Comparison of ENCODE assay signal across 8 cellular contexts in the genomic region with DNA sequence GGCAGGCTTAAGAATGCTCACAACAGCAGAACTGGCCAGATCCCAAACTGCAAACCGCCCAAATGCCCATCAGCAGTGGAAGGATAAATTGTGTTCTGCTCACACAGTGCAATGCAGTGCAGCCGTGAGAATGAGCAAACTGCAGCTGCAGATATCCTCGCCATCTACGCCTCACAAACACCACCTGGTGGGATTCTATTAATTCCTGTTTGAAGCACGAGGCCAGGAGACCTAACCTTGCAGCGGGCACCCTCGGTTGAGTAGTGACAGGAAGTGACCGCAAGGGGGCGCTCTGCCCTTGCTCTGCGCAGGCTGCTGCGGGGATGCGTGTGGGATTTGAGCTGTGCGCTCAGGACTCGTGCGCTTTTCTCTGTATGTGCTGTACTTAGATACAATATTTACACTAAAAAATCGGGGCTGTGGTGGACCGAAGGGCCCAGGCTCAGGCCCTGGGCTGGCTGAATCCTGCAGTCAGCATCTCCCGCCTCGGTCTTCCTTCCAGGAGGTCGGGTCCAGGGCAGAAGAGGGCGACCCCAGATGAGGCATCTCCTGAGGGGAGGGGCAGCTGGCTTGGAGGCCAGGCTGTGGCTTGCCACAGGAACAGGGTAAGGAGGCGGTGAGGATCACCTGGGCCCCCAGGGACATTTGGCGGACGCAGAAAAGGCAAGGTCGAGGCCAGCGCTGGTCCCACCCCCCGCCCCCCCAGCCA. TPM values are rescaled to one million over a fixed set of nuclear protein-coding genes. Genes with fewer than 3 reads are reported as not detected.
DNase-seq lines count a peak whose midpoint lies in the region; ATAC-seq and FAIRE-seq lines count a peak whose summit lies in the region.

No MANE protein-coding gene starts in this region.

- H2BK15ac ChIP-seq in neuronal stem cell (ENCODE audit: low read length) = peak overlapping the region; percentile 71

- no peak overlapping the region for H4K91ac ChIP-seq in neuronal stem cell (ENCODE audit: low read depth, low read length, poor library complexity)

- peak overlapping the region; percentile 61 for H3K9ac ChIP-seq in neuronal stem cell (ENCODE audit: low read depth, low read length, poor library complexity)

- peak overlapping the region; percentile 81 for H3K18ac ChIP-seq in neuronal stem cell (ENCODE audit: low read length)

- H2AK5ac ChIP-seq in neuronal stem cell (ENCODE audit: low read depth, low read length) = peak overlapping the region; percentile 20

- no peak overlapping the region for H2BK120ac ChIP-seq in neuronal stem cell (ENCODE audit: low read depth, low read length)

- peak overlapping the region in 1 of 2 donors; percentile 47 for H3K4me3 ChIP-seq in neuronal stem cell (ENCODE audit: low read length in 2 of 2)

- H3K27me3 Mint-ChIP-seq in activated T-helper 1 cell treated with anti-CD3 and anti-CD28 coated beads, Interleukin-12 subunit alpha, Interleukin-12 subunit beta, Interleukin-2, Interleukin-4 antibody, amounts not matched to agents 30 ng/mL and 10 ng/mL and 1 ng/mL, durations not matched to agents 14 hours and 24 hours and 36 hours (ENCODE audit: insufficient read depth) = peaks cover 22% of the 10 kb centered on the region

- no peak overlapping the region for H3K27ac Mint-ChIP-seq in activated T-helper 1 cell treated with anti-CD3 and anti-CD28 coated beads, Interleukin-12 subunit alpha, Interleukin-12 subunit beta, Interleukin-2, Interleukin-4 antibody, amounts not matched to agents 30 ng/mL and 10 ng/mL and 1 ng/mL, durations not matched to agents 14 hours and 24 hours and 36 hours

- H3K4ac ChIP-seq in neuronal stem cell (ENCODE audit: low read length) = no peak overlapping the region

- H2BK12ac ChIP-seq in neuronal stem cell (ENCODE audit: low read length) = peak overlapping the region; percentile 14

- H3K9me3 ChIP-seq in neuronal stem cell (replicated peaks in 1 of 2; ENCODE audit: control insufficient read depth in 2 of 2, insufficient read depth in 1 of 2, low read depth in 1 of 2, low read length in 2 of 2) = no peaks in the 10 kb centered on the region

- H3K4me1 Mint-ChIP-seq in activated T-helper 1 cell treated with anti-CD3 and anti-CD28 coated beads, Interleukin-12 subunit alpha, Interleukin-12 subunit beta, Interleukin-2, Interleukin-4 antibody, amounts not matched to agents 30 ng/mL and 10 ng/mL and 1 ng/mL, durations not matched to agents 14 hours and 24 hours and 36 hours (ENCODE audit: low read depth) = peaks cover 6% of the 10 kb centered on the region

- H3K14ac ChIP-seq in neuronal stem cell (ENCODE audit: low read length) = peak overlapping the region; percentile 25

- H3K4me2 ChIP-seq in neuronal stem cell (ENCODE audit: insufficient read depth, low read length, poor library complexity, severe bottlenecking) = peak overlapping the region; percentile 85

- peak; percentile 74 for ATAC-seq in GM21786 (IDR thresholded peaks at IDR 0.05; ENCODE audit: unreplicated experiment)

- intact Hi-C loops in activated T-helper 1 cell treated with anti-CD3 and anti-CD28 coated beads, Interleukin-12 subunit alpha, Interleukin-12 subunit beta, Interleukin-2, Interleukin-4 antibody, amounts not matched to agents 30 ng/mL and 10 ng/mL and 1 ng/mL, durations not matched to agents 14 hours and 24 hours and 36 hours (cut with micrococcal nuclease) = loop anchor here (1.0 to 10.0 kb wide), 8 partner anchors 20 to 850 kb away; a partner anchor contains a TSS

- peaks cover 0 to 54% (median 11%) of the 10 kb centered on the region in 3 experiments for H3K27me3 ChIP-seq in neuronal stem cell (ENCODE audit: control insufficient read depth in 3 of 3, insufficient read depth in 3 of 3, low read depth in 1 of 3, low read length in 3 of 3)

- no peak overlapping the region for H3K4me3 Mint-ChIP-seq in activated T-helper 1 cell treated with anti-CD3 and anti-CD28 coated beads, Interleukin-12 subunit alpha, Interleukin-12 subunit beta, Interleukin-2, Interleukin-4 antibody, amounts not matched to agents 30 ng/mL and 10 ng/mL and 1 ng/mL, durations not matched to agents 14 hours and 24 hours and 36 hours

- H2AFZ ChIP-seq in neuronal stem cell (ENCODE audit: low read length) = peak overlapping the region; percentile 80

- peaks cover 2 to 25% of the 10 kb centered on the region in 2 donors for H3K4me1 ChIP-seq in neuronal stem cell (ENCODE audit: control insufficient read depth in 2 of 2, insufficient read depth in 1 of 2, low read depth in 1 of 2, low read length in 2 of 2)

- no peak overlapping the region for H2BK5ac ChIP-seq in neuronal stem cell (ENCODE audit: low read length)

- no peaks in the 10 kb centered on the region for H3K36me3 ChIP-seq in neuronal stem cell (replicated peaks in 1 of 2; ENCODE audit: control insufficient read depth in 2 of 2, insufficient read depth in 2 of 2, low read length in 2 of 2)

- H4K8ac ChIP-seq in neuronal stem cell (ENCODE audit: low read depth, low read length) = no peak overlapping the region

- H3K79me1 ChIP-seq in neuronal stem cell (ENCODE audit: low read depth, low read length) = no peaks in the 10 kb centered on the region

- H3K9me3 Mint-ChIP-seq in activated T-helper 1 cell treated with anti-CD3 and anti-CD28 coated beads, Interleukin-12 subunit alpha, Interleukin-12 subunit beta, Interleukin-2, Interleukin-4 antibody, amounts not matched to agents 30 ng/mL and 10 ng/mL and 1 ng/mL, durations not matched to agents 14 hours and 24 hours and 36 hours = no peaks in the 10 kb centered on the region

- FAIRE-seq in RCC 7860 (lab: Jason Lieb, UNC) = no peak

- no CpG with 5 or more reads among the region's 27 CpGs for WGBS in neuronal stem cell (ENCODE audit: extremely low coverage in 2 of 2, insufficient read length in 2 of 2, insufficient replicate concordance in 1 of 2), 2 donors

- no peaks in the 10 kb centered on the region for H3K36me3 Mint-ChIP-seq in activated T-helper 1 cell treated with anti-CD3 and anti-CD28 coated beads, Interleukin-12 subunit alpha, Interleukin-12 subunit beta, Interleukin-2, Interleukin-4 antibody, amounts not matched to agents 30 ng/mL and 10 ng/mL and 1 ng/mL, durations not matched to agents 14 hours and 24 hours and 36 hours (ENCODE audit: low read depth)

- no peak overlapping the region for H3K27ac ChIP-seq in neuronal stem cell (replicated peaks; ENCODE audit: low read length)

- DNase-seq in DMS79 treated with DMSO at 0.1 percent for 48 hours (lab: John Stamatoyannopoulos, UW) = peak; percentile 86
- DNase-seq in Kasumi-1 (lab: John Stamatoyannopoulos, UW) = peak; percentile 81 to 84
- DNase-seq in RCC 7860 (ENCODE audit: low spot score) = peak; percentile 46
- DNase-seq in activated T-helper 1 cell treated with anti-CD3 and anti-CD28 coated beads, Interleukin-12 subunit alpha, Interleukin-12 subunit beta, Interleukin-2, Interleukin-4 antibody, amounts not matched to agents 30 ng/mL and 10 ng/mL and 1 ng/mL, durations not matched to agents 14 hours and 24 hours and 36 hours (ENCODE audit: low spot score) = peak; percentile 74
- DNase-seq in fibroblast of the conjunctiva (ENCODE audit: low read depth) = peak; percentile 52
- peak; percentile 81 for DNase-seq in neuronal stem cell (ENCODE audit: low spot score)
- DNase-seq in stromal cell of bone marrow (ENCODE audit: low read depth) = peak; percentile 36

- peak overlapping the region; percentile 68 for H3K23ac ChIP-seq in neuronal stem cell (ENCODE audit: low read depth, low read length, poor library complexity)

RNA-seq across cellular contexts. Expression of a gene that starts 19.8 kb away (rescaled TPM):
- total RNA-seq in activated T-helper 1 cell treated with anti-CD3 and anti-CD28 coated beads, Interleukin-12 subunit alpha, Interleukin-12 subunit beta, Interleukin-2, Interleukin-4 antibody, amounts not matched to agents 30 ng/mL and 10 ng/mL and 1 ng/mL, durations not matched to agents 14 hours and 24 hours and 36 hours = 171 and 173 TPM in 2 replicates
- polyA plus RNA-seq in neuronal stem cell (2013, experiment 1 of 2) = 174 TPM
- 169 TPM for polyA plus RNA-seq in neuronal stem cell (2013, experiment 2 of 2)

Comparison
In these comparisons a context has a peak if more than half of its experiments do, and no peak if none do; other contexts are left out.
1. DNase-seq: peak in every context shown above with its lines; median percentile 86 in DMS79 treated with DMSO at 0.1 percent for 48 hours; 82 in Kasumi-1; 81 in neuronal stem cell; 74 in activated T-helper 1 cell treated with anti-CD3 and anti-CD28 coated beads, Interleukin-12 subunit alpha, Interleukin-12 subunit beta, Interleukin-2, Interleukin-4 antibody, amounts not matched to agents 30 ng/mL and 10 ng/mL and 1 ng/mL, durations not matched to agents 14 hours and 24 hours and 36 hours; 52 in fibroblast of the conjunctiva; 46 in RCC 7860; 36 in stromal cell of bone marrow.